In genomic region chr2:218856168-218856895, GRCh38 we compare ENCODE assay signal across 24 cellular contexts. TPM values are rescaled to one million over a fixed set of nuclear protein-coding genes. Genes with fewer than 3 reads are reported as not detected.
DNase-seq lines count a peak whose midpoint lies in the region; ATAC-seq and TF ChIP-seq lines count a peak whose summit lies in the region.
"Had no signal": no experiment of that assay in that cellular context is flagged by ENCODE, and none has a peak within 500 bp of the region (broad histone marks: within the 10 kb centered on the region; RNA-seq: fewer than 3 reads in every experiment).

No MANE protein-coding gene starts in this region.

- peak; percentile 78 for DNase-seq in ELF-1 (ENCODE audit: low read depth, low spot score)
- peak; percentile 30 for DNase-seq in amniotic epithelial cell (ENCODE audit: low read depth)
- peak in 1 of 2 donors; percentile 30 for DNase-seq in trophoblast cell
- no peak for DNase-seq in T-helper 1 cell
- no peak for DNase-seq in stimulated activated CD4-positive, alpha-beta T cell treated with anti-CD3 and anti-CD28 coated beads, Interleukin-1b, Interleukin-23, amount 100 ng/mL, for 48 hours
- no peak for DNase-seq in NCI-H1436 treated with DMSO at 0.1 percent for 48 hours (lab: John Stamatoyannopoulos, UW)
- DNase-seq: activated CD4-positive, alpha-beta memory T cell treated with anti-CD3 and anti-CD28 coated beads, Interleukin-2, amount 10 ng/mL, durations not matched to agents 7 days and 5 days; activated CD4-positive, CD25-positive, alpha-beta regulatory T cell; activated naive CD4-positive, alpha-beta T cell treated with Interleukin-2 at 50 U/mL for 16 hours; activated T-cell treated with anti-CD3 and anti-CD28 coated beads, Interleukin-2, amount 50 U/mL, for 1 hour; CD8-positive, alpha-beta T cell; DMS79; gastrocnemius medialis; kidney glomerular epithelial cell; NCI-H187; NCI-H226; stimulated activated naive B cell treated with anti-CD40 and anti-IgM and Interleukin-4, amounts not matched to agents 10 μg/mL and 1 μg/mL and 100 μg/mL, for 72 hours; T-helper 9 cell; thyroid gland had no signal

- H2BK5ac ChIP-seq in trophoblast cell (ENCODE audit: low read depth, low read length, poor library complexity) = peak overlapping the region; percentile 63

- peak overlapping the region; percentile 37 for H3K14ac ChIP-seq in trophoblast cell (ENCODE audit: low read length)

- peak overlapping the region; percentile 81 for H3K27ac ChIP-seq in trophoblast cell (ENCODE audit: low read depth, low read length)
- H3K27ac ChIP-seq: gastrocnemius medialis, ovary, SJSA1, thyroid gland had no signal

- H3K18ac ChIP-seq in trophoblast cell (ENCODE audit: low read length) = no peak overlapping the region

- H4K8ac ChIP-seq in trophoblast cell (ENCODE audit: low read depth, low read length) = peak overlapping the region; percentile 26

- no peak overlapping the region for H2AFZ ChIP-seq in Loucy (ENCODE audit: low read length)
- H2AFZ ChIP-seq in trophoblast cell (ENCODE audit: insufficient read depth, low read length, poor library complexity) = no peak overlapping the region

- H3K79me2 ChIP-seq in Loucy (ENCODE audit: insufficient read depth, low read length) (no peaks in the 10 kb centered on the region), trophoblast cell (ENCODE audit: control insufficient read depth, insufficient read depth, low read length, poor library complexity) (peaks cover 5% of the 10 kb centered on the region)

- peaks cover 6% of the 10 kb centered on the region for H3K27me3 ChIP-seq in Loucy (ENCODE audit: insufficient read depth, low read length, poor library complexity, severe bottlenecking)
- H3K27me3 ChIP-seq in trophoblast cell (ENCODE audit: insufficient read depth, low read length) = no peaks in the 10 kb centered on the region
- H3K27me3 ChIP-seq: ovary had no signal

- H4K12ac ChIP-seq in trophoblast cell (ENCODE audit: low read depth, low read length) = no peak overlapping the region

- no peaks in the 10 kb centered on the region for H3K9me2 ChIP-seq in Loucy (replicated peaks; ENCODE audit: low read depth, low read length)

- H3K36me3 ChIP-seq in Loucy (ENCODE audit: insufficient read depth, low read length) = no peaks in the 10 kb centered on the region
- H3K36me3 ChIP-seq in trophoblast cell (ENCODE audit: control insufficient read depth in 1 of 2, insufficient read depth in 2 of 2, low read length in 2 of 2) = no peaks in the 10 kb centered on the region
- H3K36me3 ChIP-seq: gastrocnemius medialis, ovary, SJSA1, thyroid gland had no signal

- H3K4me2 ChIP-seq in Loucy (ENCODE audit: low read depth, low read length, poor library complexity, severe bottlenecking) (peak overlapping the region; percentile 35), trophoblast cell (ENCODE audit: low read length) (peak overlapping the region; percentile 7)

- peaks cover 21% of the 10 kb centered on the region for H3K79me1 ChIP-seq in trophoblast cell (ENCODE audit: low read length)

- no peak overlapping the region for H3K23ac ChIP-seq in trophoblast cell (ENCODE audit: low read length)

- H2BK120ac ChIP-seq in trophoblast cell (ENCODE audit: insufficient read depth, low read length, poor library complexity) = peak overlapping the region; percentile 26

- no peaks in the 10 kb centered on the region for H3F3A ChIP-seq in Loucy (ENCODE audit: low read depth)

- no peak overlapping the region for H3K4me3 ChIP-seq in Loucy (ENCODE audit: low read length, poor library complexity, severe bottlenecking)
- no peak overlapping the region for H3K4me3 ChIP-seq in trophoblast cell (ENCODE audit: low read depth, low read length)
- H3K4me3 ChIP-seq: gastrocnemius medialis, ovary, SJSA1, thyroid gland had no signal

- H4K20me1 ChIP-seq in Loucy (ENCODE audit: insufficient read depth, low read length, poor library complexity, severe bottlenecking) = no peaks in the 10 kb centered on the region

- WGBS in trophoblast cell (ENCODE audit: extremely low coverage, insufficient coverage, insufficient read length) = no CpG with 5 or more reads among the region's 12 CpGs

- peak overlapping the region; percentile 83 for H4K91ac ChIP-seq in trophoblast cell (ENCODE audit: low read depth, low read length)

- no peak for TF ChIP-seq CTCF in Loucy (conservative IDR thresholded peaks at IDR 0.05; ENCODE audit: low read length)

- H3K9ac ChIP-seq in Loucy (ENCODE audit: low read depth, low read length, poor library complexity, severe bottlenecking) = no peak overlapping the region
- no peak overlapping the region for H3K9ac ChIP-seq in trophoblast cell (ENCODE audit: low read length)

- H3K4ac ChIP-seq in trophoblast cell (ENCODE audit: low read depth, low read length) = no peak overlapping the region

- H3K9me3 ChIP-seq in Loucy (ENCODE audit: insufficient read depth, low read depth, low read length) (no peaks in the 10 kb centered on the region), trophoblast cell (ENCODE audit: insufficient read depth, low read depth, low read length) (no peaks in the 10 kb centered on the region)
- H3K9me3 ChIP-seq: gastrocnemius medialis, ovary, SJSA1, thyroid gland had no signal

- peak overlapping the region; percentile 63 for H2BK12ac ChIP-seq in trophoblast cell (ENCODE audit: low read length)

- no peak overlapping the region for H2AK5ac ChIP-seq in trophoblast cell (ENCODE audit: low read length)

- no peak for ATAC-seq in GM21717 (IDR thresholded peaks at IDR 0.05; ENCODE audit: unreplicated experiment)
- ATAC-seq: CD8-positive, alpha-beta T cell; gastrocnemius medialis; naive thymus-derived CD4-positive, alpha-beta T cell; stimulated activated naive B cell treated with anti-CD40 and anti-IgM and Interleukin-4, amounts not matched to agents 10 μg/mL and 1 μg/mL and 100 μg/mL, for 72 hours had no signal

- H3K4me1 ChIP-seq in Loucy (ENCODE audit: insufficient read depth, low read length, poor library complexity, severe bottlenecking) (peaks cover 11% of the 10 kb centered on the region), trophoblast cell (ENCODE audit: control insufficient read depth in 1 of 2, insufficient read depth in 2 of 2, low read length in 2 of 2) (peaks cover 58 to 67% of the 10 kb centered on the region in 2 experiments)

RNA-seq across cellular contexts. Expression of gene WNT6, which starts 3.3 kb away (rescaled TPM):
- polyA plus RNA-seq in trophoblast cell (2013) = 22.5 and 23.5 TPM in 2 replicates

RNA-seq across cellular contexts. Expression of gene WNT10A, which starts 24.3 kb away (rescaled TPM):
- 0.15 and 0.22 TPM in 2 replicates for polyA plus RNA-seq in trophoblast cell (2013)

RNA-seq across cellular contexts. Expression of gene PRKAG3, which starts 24.7 kb away (rescaled TPM):
- not detected in 2 replicates for polyA plus RNA-seq in trophoblast cell (2013)
- polyA plus RNA-seq: naive thymus-derived CD4-positive, alpha-beta T cell; ovary had no signal

Comparison
In these comparisons a context has a peak if more than half of its experiments do, and no peak if none do; other contexts are left out.
1. DNase-seq: peak in ELF-1 (single experiment) and amniotic epithelial cell (single experiment); none in T-helper 1 cell (0 of 5), stimulated activated CD4-positive, alpha-beta T cell treated with anti-CD3 and anti-CD28 coated beads, Interleukin-1b, Interleukin-23, amount 100 ng/mL, for 48 hours (single experiment) and NCI-H1436 treated with DMSO at 0.1 percent for 48 hours (single experiment).